In the genomic region with DNA sequence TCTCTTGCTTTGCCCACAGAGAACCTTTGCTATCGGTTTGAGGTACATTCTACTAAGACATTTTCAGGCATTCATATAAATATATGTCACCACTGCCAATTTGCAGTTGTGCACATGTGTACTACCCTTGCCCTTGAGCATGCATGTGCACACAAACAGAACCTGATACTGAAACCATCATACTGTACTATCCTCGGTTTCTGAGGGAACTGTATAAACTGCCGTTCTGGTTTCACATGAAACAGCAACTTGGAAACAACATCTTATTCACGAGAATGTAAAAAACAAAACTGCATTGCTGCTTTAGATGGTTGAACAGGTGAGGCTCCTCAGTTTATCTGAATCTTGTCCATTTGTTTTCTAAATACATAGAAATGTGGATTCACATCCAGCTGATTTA, we compare ENCODE assay signal across 10 cellular contexts.
DNase-seq lines count a peak whose midpoint lies in the region; ATAC-seq and TF ChIP-seq lines count a peak whose summit lies in the region.
"Had no signal": no experiment of that assay in that cellular context is flagged by ENCODE, and none has a peak within 500 bp of the region (broad histone marks: within the 10 kb centered on the region; RNA-seq: fewer than 3 reads in every experiment).

No MANE protein-coding gene starts in this region.

- DNase-seq in LoVo (ENCODE audit: low spot score) (no peak), left ventricle myocardium inferior (no peak), AG20443 (ENCODE audit: low spot score) (no peak), thyroid gland (no peak)
- DNase-seq: immature natural killer cell, IMR-90 had no signal

- H3K4me3 ChIP-seq in OCI-LY3 (ENCODE audit: low read length), result peak overlapping the region; percentile 40
- no peak overlapping the region for H3K4me3 ChIP-seq in left ventricle myocardium inferior
- H3K4me3 ChIP-seq in thyroid gland (replicated peaks in 1 of 3), result no peak overlapping the region

- H4K20me1 ChIP-seq in OCI-LY3 (ENCODE audit: insufficient read depth, low read length), result no peaks in the 10 kb centered on the region

- intact Hi-C loops in left ventricle myocardium inferior (cut with micrococcal nuclease), result no loop called here
- intact Hi-C loops in thyroid gland (cut with DNase I), result no loop called here

- TF ChIP-seq CTCF in OCI-LY3 (IDR thresholded peaks at IDR 0.05; ENCODE audit: low read depth, low read length) (no peak), left ventricle myocardium inferior (IDR thresholded peaks at IDR 0.05; ENCODE audit: borderline replicate concordance) (no peak), thyroid gland (IDR thresholded peaks at IDR 0.05) (no peak)

- peak; percentile 74 for ATAC-seq in GM18498 (IDR thresholded peaks at IDR 0.05; ENCODE audit: unreplicated experiment)
- ATAC-seq in GM19324 (IDR thresholded peaks at IDR 0.05; ENCODE audit: low FRiP score, unreplicated experiment), result peak; percentile 60
- ATAC-seq in HG02938 (IDR thresholded peaks at IDR 0.05; ENCODE audit: unreplicated experiment), result peak; percentile 73

- no peak overlapping the region for H2AFZ ChIP-seq in OCI-LY3 (ENCODE audit: low read depth, low read length)

- no peaks in the 10 kb centered on the region for H3K36me3 ChIP-seq in OCI-LY3 (replicated peaks; ENCODE audit: low read depth, low read length)
- H3K36me3 ChIP-seq in left ventricle myocardium inferior, result no peaks in the 10 kb centered on the region
- no peaks in the 10 kb centered on the region for H3K36me3 ChIP-seq in thyroid gland

- peak overlapping the region; percentile 66 for H3K4me2 ChIP-seq in OCI-LY3 (ENCODE audit: low read length)

- no peaks in the 10 kb centered on the region for H3K9me3 ChIP-seq in OCI-LY3 (ENCODE audit: insufficient read depth, low read length)
- no peaks in the 10 kb centered on the region for H3K9me3 ChIP-seq in left ventricle myocardium inferior (replicated peaks)
- H3K9me3 ChIP-seq in thyroid gland, result no peaks in the 10 kb centered on the region

- 80 to 84% methylated on average over 4 of the region's 4 CpGs for WGBS in thyroid gland, 2 donors

- no peak for TF ChIP-seq POLR2A in thyroid gland (IDR thresholded peaks at IDR 0.05)

- H3K4me1 ChIP-seq in OCI-LY3 (ENCODE audit: low read length) (peaks cover 76% of the 10 kb centered on the region), left ventricle myocardium inferior (peaks cover 26% of the 10 kb centered on the region), thyroid gland (peaks cover 14 to 37% of the 10 kb centered on the region in 2 donors)

- no peaks in the 10 kb centered on the region for H3K27me3 ChIP-seq in OCI-LY3 (ENCODE audit: low read depth, low read length)
- H3K27me3 ChIP-seq in left ventricle myocardium inferior (ENCODE audit: low read depth), result peaks cover 21% of the 10 kb centered on the region
- no peaks in the 10 kb centered on the region for H3K27me3 ChIP-seq in thyroid gland

- peaks cover 33% of the 10 kb centered on the region for H3K79me2 ChIP-seq in OCI-LY3 (ENCODE audit: low read length)

- H3K9ac ChIP-seq in OCI-LY3 (ENCODE audit: low read length), result peak overlapping the region; percentile 79

- peak overlapping the region; percentile 98 for H3K27ac ChIP-seq in OCI-LY3 (ENCODE audit: low read length)
- H3K27ac ChIP-seq in left ventricle myocardium inferior (replicated peaks), result no peak overlapping the region
- no peak overlapping the region for H3K27ac ChIP-seq in thyroid gland
